ENCODE assay signal across 8 cellular contexts in genomic region chr6:112087916-112088315, GRCh38. TPM values are rescaled to one million over a fixed set of nuclear protein-coding genes. Genes with fewer than 3 reads are reported as not detected.
DNase-seq lines count a peak whose midpoint lies in the region; ATAC-seq, FAIRE-seq and TF ChIP-seq lines count a peak whose summit lies in the region.

No MANE protein-coding gene starts in this region.

- H3K4me1 ChIP-seq in K562 (replicated peaks in 1 of 2; ENCODE audit: control insufficient read depth in 2 of 2, insufficient read depth in 2 of 2, low read length in 2 of 2) (no peaks in the 10 kb centered on the region; a peak in 1 of 5 replicates), liver (ENCODE audit: control insufficient read depth in 4 of 4, insufficient read depth in 4 of 4, low read length in 3 of 4) (peaks cover 0 to 23% (median 23%) of the 10 kb centered on the region in 4 donors), upper lobe of left lung (peaks cover 3 to 12% (median 11%) of the 10 kb centered on the region in 4 donors)

- intact Hi-C loops in K562 (cut with micrococcal nuclease): loop anchor here (2.0 to 5.0 kb wide), 2 partner anchors 59 to 75 kb away; no protein-coding TSS in a partner anchor

- no peak for TF ChIP-seq EP300 in K562 (IDR thresholded peaks at IDR 0.05; ENCODE audit: low read length)
- TF ChIP-seq EP300 in upper lobe of left lung (IDR thresholded peaks at IDR 0.05): no peak

- H3K79me2 ChIP-seq in K562 (ENCODE audit: control insufficient read depth, insufficient read depth, low read length): peaks cover 9% of the 10 kb centered on the region; the same call in 2 of the 3 replicates

- peak overlapping the region; percentile 92 for H3K4me2 ChIP-seq in K562 (ENCODE audit: insufficient read depth, low read length)

- H2AFZ ChIP-seq in K562 (ENCODE audit: low read depth, low read length): peak overlapping the region; percentile 95

- POLR2A ChIA-PET in K562 (lab: Yijun Ruan, JAX): interaction anchor here (0.7 to 1.4 kb wide), 3 partner anchors 13 to 1827 kb away, joined by 3 read pairs; no protein-coding TSS in a partner anchor

- TF ChIP-seq POLR2A in K562 (conservative IDR thresholded peaks at IDR 0.05) (no peak), upper lobe of left lung (IDR thresholded peaks at IDR 0.05) (no peak), GM12892 (IDR thresholded peaks at IDR 0.05; ENCODE audit: low read depth, low read length) (no peak)

- DNase-seq in SIG-M5 treated with dmso at 0.1 percent for 504 hours (lab: John Stamatoyannopoulos, UW; ENCODE audit: unreplicated experiment) (peak; percentile 6), SIG-M5 (lab: John Stamatoyannopoulos, UW) (no peak), K562 (ENCODE audit: extremely low read depth in 1 of 4, low spot score in 3 of 4) (no peak), upper lobe of left lung (no peak), GM12892 (ENCODE audit: insufficient read length) (no peak), NCI-H510A (lab: John Stamatoyannopoulos, UW) (no peak), NCI-H510A treated with DMSO at 0.1 percent for 48 hours (lab: John Stamatoyannopoulos, UW) (no peak)

- no peak overlapping the region; the same call in 2 of the 3 replicates for H3K27ac ChIP-seq in K562 (ENCODE audit: extremely low read depth, low read depth, low read length)
- peak overlapping the region; percentile 62 to 80 for H3K27ac ChIP-seq in liver (ENCODE audit: low read depth in 1 of 2, low read length in 2 of 2)
- H3K27ac ChIP-seq in upper lobe of left lung: peak overlapping the region; percentile 77 to 87 (median 84)

- in situ Hi-C loops in K562 (cut with MboI): no loop called here

- H3K27me3 ChIP-seq in K562 (ENCODE audit: control insufficient read depth in 2 of 2, insufficient read depth in 2 of 2, low read length in 2 of 2) (peaks cover 0 to 2% of the 10 kb centered on the region in 2 experiments; a peak in 2 of 5 replicates), liver (ENCODE audit: control insufficient read depth in 4 of 4, insufficient read depth in 4 of 4, low read length in 3 of 4) (no peaks in the 10 kb centered on the region), upper lobe of left lung (no peaks in the 10 kb centered on the region)

- FAIRE-seq in K562 (lab: Jason Lieb, UNC) (no peak), GM12892 (lab: Jason Lieb, UNC) (no peak)

- 59% methylated on average over 7 of the region's 7 CpGs for WGBS in K562 (ENCODE audit: insufficient coverage, low coverage, missing lambda C conversion rate)
- 22% methylated on average over 7 of the region's 7 CpGs for WGBS in liver
- WGBS in upper lobe of left lung, 2 donors: 20 to 25% methylated on average over 7 of the region's 7 CpGs

- ATAC-seq in K562: no peak
- no peak for ATAC-seq in upper lobe of left lung (ENCODE audit: low FRiP score in 2 of 2)

- H3K36me3 ChIP-seq in K562 (ENCODE audit: control insufficient read depth, insufficient read depth, low read length): peaks cover 22% of the 10 kb centered on the region
- peaks cover 0 to 7% (median 4%) of the 10 kb centered on the region in 4 donors for H3K36me3 ChIP-seq in liver (ENCODE audit: control insufficient read depth in 4 of 4, insufficient read depth in 3 of 4, low read depth in 1 of 4, low read length in 3 of 4)
- peaks cover 0 to 15% (median 0%) of the 10 kb centered on the region in 4 donors for H3K36me3 ChIP-seq in upper lobe of left lung

- TSS peak; percentile 82 for BruUV-seq in K562 (replicated peaks; lab: Mats Ljungman, UMichigan)

- H3K9me3 ChIP-seq in K562 (replicated peaks; ENCODE audit: control insufficient read depth, insufficient read depth, low read depth, low read length) (no peaks in the 10 kb centered on the region), liver (ENCODE audit: control insufficient read depth in 4 of 4, low read length in 3 of 4) (no peaks in the 10 kb centered on the region), upper lobe of left lung (no peaks in the 10 kb centered on the region)

- TF ChIP-seq CTCF in K562 (IDR thresholded peaks at IDR 0.05 in 2 of 3, conservative IDR thresholded peaks at IDR 0.05 in 1 of 3; ENCODE audit: insufficient read depth in 2 of 3, low read depth in 1 of 3, low read length in 3 of 3) (no peak), liver (IDR thresholded peaks at IDR 0.05; ENCODE audit: low read depth, low read length, missing input control) (no peak), upper lobe of left lung (IDR thresholded peaks at IDR 0.05) (no peak)

- H4K20me1 ChIP-seq in K562 (replicated peaks; ENCODE audit: control insufficient read depth, insufficient read depth, low read length): no peaks in the 10 kb centered on the region

- CTCF ChIA-PET in K562 (lab: Yijun Ruan, JAX; ENCODE audit: low intra/inter-chr PET ratio): no interaction called here

- no peaks in the 10 kb centered on the region for H3K9me1 ChIP-seq in K562 (ENCODE audit: control insufficient read depth, insufficient read depth, low read length)

- peak overlapping the region; percentile 81 to 98; a peak in 3 of 4 replicates for H3K9ac ChIP-seq in K562 (ENCODE audit: insufficient read depth in 1 of 2, low read depth in 2 of 2, low read length in 2 of 2)
- H3K9ac ChIP-seq in liver (ENCODE audit: low read depth in 1 of 2, low read length in 2 of 2): peak overlapping the region in 1 of 2 donors; percentile 80

- TF ChIP-seq RAD21 in K562 (CRISPR knock-in tag; conservative IDR thresholded peaks at IDR 0.05 in 1 of 2, IDR thresholded peaks at IDR 0.05 in 1 of 2) (no peak), liver (IDR thresholded peaks at IDR 0.05) (no peak)

- H3K4me3 ChIP-seq in K562: peak overlapping the region; percentile 62
- peak overlapping the region; percentile 69 to 88 (median 85) for H3K4me3 ChIP-seq in liver (ENCODE audit: low read depth in 1 of 3, low read length in 3 of 3)
- H3K4me3 ChIP-seq in upper lobe of left lung: peak overlapping the region; percentile 64 to 88 (median 69)

RNA-seq across cellular contexts. Expression of gene FAM229B, which starts 0.5 kb away (rescaled TPM):
- total RNA-seq in K562 (2011; cell fraction: chromatin; rRNA removed; ENCODE audit: low replicate concordance): 0.56 TPM in 1 of 2 replicates, not detected in the other
- total RNA-seq in K562 (2011; cell fraction: nucleolus; rRNA removed): 0.26 and 0.50 TPM in 2 replicates
- 0.44 and 0.53 TPM in 2 replicates for total RNA-seq in K562 (2011; cell fraction: nucleoplasm; rRNA removed)
- 4.0 and 5.9 TPM in 2 replicates for total RNA-seq in K562 (2014; rRNA removed)
- total RNA-seq in K562 (2014; rRNA removed; fragmentation: Illumina TruSeq; extraction: Trizol): 5.3 and 5.8 TPM in 2 replicates
- total RNA-seq in K562 (2015; rRNA removed; fragmentation: Illumina TruSeq; extraction: Trizol): 3.3 and 3.5 TPM in 2 replicates
- total RNA-seq in K562 (2021): 4.0 and 4.3 TPM in 2 replicates
- 10.4 and 17.4 TPM in 2 replicates for polyA plus RNA-seq in K562 (2011; rRNA removed)
- polyA plus RNA-seq in K562 (2011; cell fraction: cytosol; rRNA removed): 5.7 and 7.7 TPM in 2 replicates
- polyA plus RNA-seq in K562 (2011; cell fraction: nucleus; rRNA removed): 3.4 and 3.8 TPM in 2 replicates
- polyA plus RNA-seq in K562 (2012): 4.5 and 4.6 TPM in 2 replicates
- polyA plus RNA-seq in K562 (2014; fragmentation: Illumina TruSeq; extraction: Trizol): 5.1 and 5.8 TPM in 2 replicates
- polyA plus RNA-seq in K562 (2014; fragmentation: Nextera tagmentation; extraction: Ambion mirVana): 10 to 100 TPM; 12.6 to 14.6 TPM
- polyA plus RNA-seq in K562 (2014; rRNA removed): 5.7 and 8.2 TPM in 2 replicates
- polyA minus RNA-seq in K562 (2011; rRNA and poly(A)+ RNA removed): 1.5 and 2.5 TPM in 2 replicates
- polyA minus RNA-seq in K562 (2011; cell fraction: cytosol; rRNA and poly(A)+ RNA removed): 3.7 TPM in 1 of 2 replicates, not detected in the other
- 0.40 and 0.44 TPM in 2 replicates for polyA minus RNA-seq in K562 (2011; cell fraction: nucleus; rRNA and poly(A)+ RNA removed)
- 1 to 10 TPM; 1.8 to 3.9 TPM for total RNA-seq in liver
- 10 to 100 TPM; 10.3 to 13.8 TPM for polyA plus RNA-seq in liver
- total RNA-seq in upper lobe of left lung: 10 to 100 TPM in 3 of 6 donors, 1 to 10 TPM in 3; 3.1 to 14.0 (median 10.4) TPM
- polyA plus RNA-seq in GM12892 (2012; ENCODE audit: missing spikeins): 1.3 TPM

RNA-seq across cellular contexts. Expression of gene TUBE1, which starts 0.6 kb away (rescaled TPM):
- total RNA-seq in K562 (2011; cell fraction: chromatin; rRNA removed; ENCODE audit: low replicate concordance): 56.2 and 157 TPM in 2 replicates
- total RNA-seq in K562 (2011; cell fraction: nucleolus; rRNA removed): 30.2 and 37.0 TPM in 2 replicates
- 68.5 and 112 TPM in 2 replicates for total RNA-seq in K562 (2011; cell fraction: nucleoplasm; rRNA removed)
- total RNA-seq in K562 (2014; rRNA removed): 35.0 TPM in 2 replicates
- total RNA-seq in K562 (2014; rRNA removed; fragmentation: Illumina TruSeq; extraction: Trizol): 39.1 and 39.6 TPM in 2 replicates
- 17.2 and 21.8 TPM in 2 replicates for total RNA-seq in K562 (2015; rRNA removed; fragmentation: Illumina TruSeq; extraction: Trizol)
- 21.7 and 22.2 TPM in 2 replicates for total RNA-seq in K562 (2021)
- 58.4 and 67.9 TPM in 2 replicates for polyA plus RNA-seq in K562 (2011; rRNA removed)
- polyA plus RNA-seq in K562 (2011; cell fraction: cytosol; rRNA removed): 7.1 and 21.4 TPM in 2 replicates
- polyA plus RNA-seq in K562 (2011; cell fraction: nucleus; rRNA removed): 60.5 and 104 TPM in 2 replicates
- polyA plus RNA-seq in K562 (2012): 10.0 and 20.1 TPM in 2 replicates
- 30.2 and 30.8 TPM in 2 replicates for polyA plus RNA-seq in K562 (2014; fragmentation: Illumina TruSeq; extraction: Trizol)
- polyA plus RNA-seq in K562 (2014; fragmentation: Nextera tagmentation; extraction: Ambion mirVana): 10 to 100 TPM; 18.9 to 21.6 TPM
- polyA plus RNA-seq in K562 (2014; rRNA removed): 36.9 and 41.2 TPM in 2 replicates
- 35.5 and 53.3 TPM in 2 replicates for polyA minus RNA-seq in K562 (2011; rRNA and poly(A)+ RNA removed)
- polyA minus RNA-seq in K562 (2011; cell fraction: cytosol; rRNA and poly(A)+ RNA removed): 9.9 and 12.3 TPM in 2 replicates
- 64.0 and 118 TPM in 2 replicates for polyA minus RNA-seq in K562 (2011; cell fraction: nucleus; rRNA and poly(A)+ RNA removed)
- 10 to 100 TPM in 1 of 2 donors, 1 to 10 TPM in 1; 9.6 to 45.4 TPM for total RNA-seq in liver
- polyA plus RNA-seq in liver: 10 to 100 TPM in 1 of 2 donors, 1 to 10 TPM in 1; 8.8 to 41.2 TPM
- 10 to 100 TPM; 12.5 to 48.6 (median 21.0) TPM for total RNA-seq in upper lobe of left lung
- 8.4 TPM for polyA plus RNA-seq in GM12892 (2012; ENCODE audit: missing spikeins)

RNA-seq across cellular contexts. Expression of gene CCN6, which starts 34.0 kb away (rescaled TPM):
- 0.09 TPM in 1 of 2 replicates, not detected in the other for total RNA-seq in K562 (2011; cell fraction: chromatin; rRNA removed; ENCODE audit: low replicate concordance)
- not detected in 2 replicates for total RNA-seq in K562 (2011; cell fraction: nucleolus; rRNA removed)
- total RNA-seq in K562 (2011; cell fraction: nucleoplasm; rRNA removed): not detected in 2 replicates
- total RNA-seq in K562 (2014; rRNA removed) (not detected in 2 replicates), K562 (2014; rRNA removed; fragmentation: Illumina TruSeq; extraction: Trizol) (not detected in 2 replicates), K562 (2015; rRNA removed; fragmentation: Illumina TruSeq; extraction: Trizol) (0.11 and 0.19 TPM in 2 replicates), K562 (2021) (0.47 TPM in 1 of 2 replicates, not detected in the other), liver (not detected), upper lobe of left lung (not detected)
- polyA plus RNA-seq in K562 (2011; rRNA removed) (0.16 and 0.21 TPM in 2 replicates), K562 (2014; fragmentation: Illumina TruSeq; extraction: Trizol) (0.04 and 0.08 TPM in 2 replicates), K562 (2014; fragmentation: Nextera tagmentation; extraction: Ambion mirVana) (under 1 TPM; 0.48 to 0.62 TPM), K562 (2014; rRNA removed) (0.11 and 0.13 TPM in 2 replicates), liver (under 1 TPM in 1 of 2 donors, not detected in 1; 0.54 TPM)
- polyA plus RNA-seq in K562 (2011; cell fraction: cytosol; rRNA removed): 0.09 and 0.21 TPM in 2 replicates
- 0.21 TPM in 1 of 2 replicates, not detected in the other for polyA plus RNA-seq in K562 (2011; cell fraction: nucleus; rRNA removed)
- 0.29 and 0.91 TPM in 2 replicates for polyA plus RNA-seq in K562 (2012)
- 0.25 TPM in 1 of 2 replicates, not detected in the other for polyA minus RNA-seq in K562 (2011; rRNA and poly(A)+ RNA removed)
- polyA minus RNA-seq in K562 (2011; cell fraction: cytosol; rRNA and poly(A)+ RNA removed): not detected in 2 replicates
- 0.40 TPM in 1 of 2 replicates, not detected in the other for polyA minus RNA-seq in K562 (2011; cell fraction: nucleus; rRNA and poly(A)+ RNA removed)
- not detected for polyA plus RNA-seq in GM12892 (2012; ENCODE audit: missing spikeins)
